In the genomic region with DNA sequence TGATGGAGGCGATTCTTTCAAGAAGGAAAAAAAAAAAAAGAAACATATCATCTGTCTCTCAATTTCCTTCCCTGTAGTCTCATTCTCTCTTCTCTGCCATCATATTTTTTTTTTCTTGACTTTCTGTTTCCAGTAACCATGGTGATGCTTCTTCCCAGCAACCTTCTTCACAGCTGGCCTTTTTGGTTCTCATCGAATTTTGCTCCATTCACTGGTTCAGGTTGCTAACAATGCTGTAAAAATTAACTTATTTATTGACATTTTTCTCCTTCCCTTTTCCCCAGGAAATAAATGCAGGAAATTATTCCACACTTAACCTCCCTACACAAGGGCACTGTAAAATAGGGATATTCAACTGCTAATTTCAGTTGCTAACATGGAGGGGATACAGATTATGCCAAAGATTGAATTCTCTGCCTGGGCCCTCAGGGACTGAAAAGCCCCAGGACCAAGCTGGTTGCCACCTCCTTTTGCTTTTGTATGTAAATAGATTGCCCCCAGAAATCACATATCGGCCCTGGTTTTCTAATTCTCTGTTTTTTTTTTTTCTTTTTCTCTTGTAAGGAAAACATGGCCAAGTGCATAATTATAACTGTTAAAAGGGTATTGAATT, we compare ENCODE assay signal across 20 cellular contexts.
DNase-seq lines count a peak whose midpoint lies in the region; TF ChIP-seq lines count a peak whose summit lies in the region.
"Had no signal": no experiment of that assay in that cellular context is flagged by ENCODE, and none has a peak within 500 bp of the region (broad histone marks: within the 10 kb centered on the region; RNA-seq: fewer than 3 reads in every experiment).

No MANE protein-coding gene starts in this region.

- peak overlapping the region in 1 of 2 experiments; percentile 41; a peak in 1 of 5 replicates for H3K4me3 Mint-ChIP-seq in H9
- H3K4me3 Mint-ChIP-seq: activated T-helper 1 cell treated with anti-CD3 and anti-CD28 coated beads, Interleukin-12 subunit alpha, Interleukin-12 subunit beta, Interleukin-2, Interleukin-4 antibody, amounts not matched to agents 30 ng/mL and 10 ng/mL and 1 ng/mL, durations not matched to agents 14 hours and 24 hours and 36 hours; natural killer cell had no signal

- no peaks in the 10 kb centered on the region for H3K27me3 ChIP-seq in H9 (ENCODE audit: insufficient read depth, low read length)
- H3K27me3 ChIP-seq: upper lobe of left lung had no signal

- no peak for TF ChIP-seq CTCF in H9 (conservative IDR thresholded peaks at IDR 0.05)

- H2BK120ac ChIP-seq in H9 (ENCODE audit: low read depth, low read length, poor library complexity, severe bottlenecking) = no peak overlapping the region

- no peaks in the 10 kb centered on the region for H4K20me1 ChIP-seq in H9 (ENCODE audit: control insufficient read depth, insufficient read depth, insufficient read length)

- H3K14ac ChIP-seq in H9 (ENCODE audit: insufficient read depth, low read length) = no peak overlapping the region

- H2BK15ac ChIP-seq in H9 (ENCODE audit: low read depth, low read length) = no peak overlapping the region

- no peaks in the 10 kb centered on the region for H3K36me3 Mint-ChIP-seq in H9 (ENCODE audit: insufficient read depth in 1 of 3, low read depth in 3 of 3)
- H3K36me3 Mint-ChIP-seq: activated naive CD4-positive, alpha-beta T cell treated with anti-CD3 and anti-CD28 coated beads, Interleukin-2, amount 50 U/mL, for 72 hours; memory B cell; natural killer cell had no signal

- H3K4ac ChIP-seq in H9 (ENCODE audit: low read depth, low read length) = no peak overlapping the region

- H3K4me1 Mint-ChIP-seq in H9 = peaks cover 20 to 31% of the 10 kb centered on the region in 2 experiments

- H3K23me2 ChIP-seq in H9 (ENCODE audit: insufficient read length, low read depth, low read length, poor library complexity, severe bottlenecking) = no peaks in the 10 kb centered on the region

- H3K9ac ChIP-seq in H9 (ENCODE audit: extremely low read depth, insufficient read length, low read length) = no peak overlapping the region

- H4K8ac ChIP-seq in H9 (replicated peaks; ENCODE audit: insufficient read length, low read depth, low read length) = no peak overlapping the region

- H3K27ac Mint-ChIP-seq in H9 = peak overlapping the region in 2 of 3 experiments; percentile 67 to 82; a peak in 3 of 7 replicates
- H3K27ac Mint-ChIP-seq: activated CD4-positive, alpha-beta T cell treated with anti-CD3 and anti-CD28 coated beads for 36 hours; activated naive CD4-positive, alpha-beta T cell treated with anti-CD3 and anti-CD28 coated beads, Interleukin-2, amount 50 U/mL, for 72 hours; activated T-helper 1 cell treated with anti-CD3 and anti-CD28 coated beads, Interleukin-12 subunit alpha, Interleukin-12 subunit beta, Interleukin-2, Interleukin-4 antibody, amounts not matched to agents 30 ng/mL and 10 ng/mL and 1 ng/mL, durations not matched to agents 14 hours and 24 hours and 36 hours; memory B cell; natural killer cell; progenitor cell of endocrine pancreas; stimulated activated naive CD8-positive, alpha-beta T cell treated with anti-CD3 and anti-CD28 coated beads, Interleukin-15, Interleukin-2, amounts not matched to agents 100 ng/mL and 50 ng/mL, for 24 hours had no signal

- no peaks in the 10 kb centered on the region for H3K9me3 ChIP-seq in H9 (ENCODE audit: control insufficient read depth, low read depth, low read length)
- H3K9me3 ChIP-seq: upper lobe of left lung had no signal

- H3K79me1 ChIP-seq in H9 (ENCODE audit: insufficient read depth, low read depth, low read length, poor library complexity, severe bottlenecking) = no peaks in the 10 kb centered on the region

- H2AFZ ChIP-seq in H9 (ENCODE audit: low read length) = no peak overlapping the region

- no peak overlapping the region for H3K4me2 ChIP-seq in H9 (ENCODE audit: insufficient read depth, insufficient read length, low read length)

- DNase-seq in H9 (no peak), NCI-H1694 treated with DMSO at 0.1 percent for 48 hours (lab: John Stamatoyannopoulos, UW) (peak; percentile 35), caudate nucleus (lab: John Stamatoyannopoulos, UW) (peak in 2 of 61 donors; percentile 15 to 23), left kidney (ENCODE audit: low read depth, low spot score) (peak; percentile 18), 8988T (no peak), NCI-H510A (lab: John Stamatoyannopoulos, UW) (no peak), GOT3 (lab: John Stamatoyannopoulos, UW) (no peak)
- DNase-seq: activated CD4-positive, alpha-beta T cell treated with anti-CD3 and anti-CD28 coated beads for 36 hours; AML-193; natural killer cell; NCI-H526 treated with DMSO at 0.1 percent for 48 hours; stimulated activated CD4-positive, alpha-beta T cell treated with anti-CD3 and anti-CD28 coated beads, Interleukin-2, amount 100 ng/mL, for 24 hours; upper lobe of left lung had no signal

- H3K27me3 Mint-ChIP-seq in H9 (ENCODE audit: low read depth) = no peaks in the 10 kb centered on the region
- H3K27me3 Mint-ChIP-seq: memory B cell; progenitor cell of endocrine pancreas; stimulated activated naive CD8-positive, alpha-beta T cell treated with anti-CD3 and anti-CD28 coated beads, Interleukin-15, Interleukin-2, amounts not matched to agents 100 ng/mL and 50 ng/mL, for 24 hours had no signal

- no peaks in the 10 kb centered on the region; the same call in 1 of the 2 replicates for H3K4me1 ChIP-seq in H9 (ENCODE audit: insufficient read depth, low read length)

- no peak overlapping the region for H2AK5ac ChIP-seq in H9 (ENCODE audit: insufficient read length, low read length)

- H2BK12ac ChIP-seq in H9 (ENCODE audit: insufficient read length, low read depth, low read length) = no peak overlapping the region

- no peak overlapping the region for H3K18ac ChIP-seq in H9 (ENCODE audit: insufficient read length, low read depth, low read length)

- no peak overlapping the region for H3K23ac ChIP-seq in H9 (ENCODE audit: insufficient read length, low read depth, low read length)

- H3K9me3 Mint-ChIP-seq in H9 = no peaks in the 10 kb centered on the region
- H3K9me3 Mint-ChIP-seq: activated naive CD4-positive, alpha-beta T cell treated with anti-CD3 and anti-CD28 coated beads, Interleukin-2, amount 50 U/mL, for 72 hours; activated T-helper 1 cell treated with anti-CD3 and anti-CD28 coated beads, Interleukin-12 subunit alpha, Interleukin-12 subunit beta, Interleukin-2, Interleukin-4 antibody, amounts not matched to agents 30 ng/mL and 10 ng/mL and 1 ng/mL, durations not matched to agents 14 hours and 24 hours and 36 hours; memory B cell; stimulated activated naive CD8-positive, alpha-beta T cell treated with anti-CD3 and anti-CD28 coated beads, Interleukin-15, Interleukin-2, amounts not matched to agents 100 ng/mL and 50 ng/mL, for 24 hours had no signal

- H4K5ac ChIP-seq in H9 (ENCODE audit: insufficient read length, low read depth, low read length) = no peak overlapping the region

- H3K79me2 ChIP-seq in H9 (ENCODE audit: insufficient read depth, low read length) = no peaks in the 10 kb centered on the region

- no peak overlapping the region for H4K91ac ChIP-seq in H9 (ENCODE audit: insufficient read length, low read depth, low read length)

- no CpG with 5 or more reads among the region's 3 CpGs for WGBS in H9 (ENCODE audit: extremely low coverage, insufficient read length, low lambda C conversion rate)

- no peak overlapping the region for H3K27ac ChIP-seq in H9 (ENCODE audit: insufficient read length, low read depth, low read length)
- peak overlapping the region; percentile 58 for H3K27ac ChIP-seq in caudate nucleus (ENCODE audit: low read depth, low read length)
- H3K27ac ChIP-seq: coronary artery, epithelial cell of prostate, upper lobe of left lung had no signal

- H2BK5ac ChIP-seq in H9 (ENCODE audit: insufficient read length, low read length) = no peak overlapping the region

- H2BK20ac ChIP-seq in H9 (ENCODE audit: low read depth, low read length, poor library complexity, severe bottlenecking) = no peak overlapping the region

- H3K56ac ChIP-seq in H9 (ENCODE audit: insufficient read length, low read depth, low read length) = no peak overlapping the region

- no peak overlapping the region for H3T11ph ChIP-seq in H9 (ENCODE audit: low read length)

Comparison
In these comparisons a context has a peak if more than half of its experiments do, and no peak if none do; other contexts are left out.
1. DNase-seq: peak in NCI-H1694 treated with DMSO at 0.1 percent for 48 hours (single experiment) and left kidney (single experiment); none in H9 (single experiment), 8988T (single experiment), NCI-H510A (single experiment) and GOT3 (single experiment).